In genomic region chr7:70353310-70353947, GRCh38 we compare ENCODE assay signal across 22 cellular contexts.
DNase-seq lines count a peak whose midpoint lies in the region; ATAC-seq and TF ChIP-seq lines count a peak whose summit lies in the region.
"Had no signal": no experiment of that assay in that cellular context is flagged by ENCODE, and none has a peak within 500 bp of the region (broad histone marks: within the 10 kb centered on the region; RNA-seq: fewer than 3 reads in every experiment).

No MANE protein-coding gene starts in this region.

- H3K4me2 ChIP-seq in GM23338, result no peak overlapping the region

- H3K27ac Mint-ChIP-seq in nephron (peak overlapping the region in 2 of 3 experiments; percentile 16 to 54), GM23338 (no peak overlapping the region)
- H3K27ac Mint-ChIP-seq: activated naive CD8-positive, alpha-beta T cell treated with anti-CD3 and anti-CD28 coated beads for 36 hours had no signal

- peaks cover 7% of the 10 kb centered on the region for H3K27me3 Mint-ChIP-seq in nephron (ENCODE audit: low read depth)
- no peaks in the 10 kb centered on the region for H3K27me3 Mint-ChIP-seq in GM23338 (ENCODE audit: insufficient read depth, low read depth, poor library complexity)

- no peak overlapping the region for H3K4me3 Mint-ChIP-seq in nephron
- H3K4me3 Mint-ChIP-seq in GM23338, result no peak overlapping the region
- H3K4me3 Mint-ChIP-seq: activated naive CD8-positive, alpha-beta T cell treated with anti-CD3 and anti-CD28 coated beads for 36 hours had no signal

- H3K4me1 ChIP-seq in GM23338 (ENCODE audit: insufficient read depth) (peaks cover 11% of the 10 kb centered on the region), lower lobe of right lung (no peaks in the 10 kb centered on the region)
- H3K4me1 ChIP-seq: upper lobe of right lung had no signal

- H3K27me3 ChIP-seq in GM23338 (ENCODE audit: insufficient read depth) (no peaks in the 10 kb centered on the region), lower lobe of right lung (ENCODE audit: low read depth) (no peaks in the 10 kb centered on the region)
- H3K27me3 ChIP-seq: BE2C, body of pancreas, stomach, upper lobe of right lung had no signal

- H3K36me3 Mint-ChIP-seq in nephron (ENCODE audit: low read depth) (no peaks in the 10 kb centered on the region), GM23338 (ENCODE audit: low read depth) (no peaks in the 10 kb centered on the region)
- H3K36me3 Mint-ChIP-seq: activated naive CD8-positive, alpha-beta T cell treated with anti-CD3 and anti-CD28 coated beads for 36 hours had no signal

- no peaks in the 10 kb centered on the region for H3K79me2 ChIP-seq in GM23338 (replicated peaks; ENCODE audit: insufficient read depth)

- ATAC-seq in GM23338 (no peak), GM21737 (IDR thresholded peaks at IDR 0.05; ENCODE audit: unreplicated experiment) (no peak), lower lobe of right lung (no peak)
- ATAC-seq: body of pancreas, HCT116, upper lobe of right lung had no signal

- TF ChIP-seq CTCF in nephron (IDR thresholded peaks at IDR 0.05; ENCODE audit: unreplicated experiment in 3 of 3), result no peak
- no peak for TF ChIP-seq CTCF in GM23338 (conservative IDR thresholded peaks at IDR 0.05; ENCODE audit: low read depth in 2 of 2)
- TF ChIP-seq CTCF in lower lobe of right lung (IDR thresholded peaks at IDR 0.05), result no peak

- no peaks in the 10 kb centered on the region for H3K9me3 Mint-ChIP-seq in nephron
- H3K9me3 Mint-ChIP-seq in GM23338, result no peaks in the 10 kb centered on the region
- H3K9me3 Mint-ChIP-seq: activated naive CD8-positive, alpha-beta T cell treated with anti-CD3 and anti-CD28 coated beads for 36 hours had no signal

- H3K4me3 ChIP-seq in GM23338 (no peak overlapping the region), lower lobe of right lung (no peak overlapping the region)
- H3K4me3 ChIP-seq: body of pancreas, prostate gland, skin epidermis, stomach, upper lobe of right lung had no signal

- no peaks in the 10 kb centered on the region for H3F3A ChIP-seq in GM23338 (replicated peaks; ENCODE audit: low read depth)

- intact Hi-C loops in lower lobe of right lung (cut with DNase I), result no loop called here

- H3K9me3 ChIP-seq in lower lobe of right lung, result no peaks in the 10 kb centered on the region
- H3K9me3 ChIP-seq: BE2C, body of pancreas, prostate gland, stomach, upper lobe of right lung had no signal

- H4K20me1 ChIP-seq in GM23338 (replicated peaks; ENCODE audit: insufficient read depth), result no peaks in the 10 kb centered on the region

- H3K36me3 ChIP-seq in GM23338 (ENCODE audit: insufficient read depth) (no peaks in the 10 kb centered on the region), lower lobe of right lung (no peaks in the 10 kb centered on the region)
- H3K36me3 ChIP-seq: BE2C, prostate gland, stomach, upper lobe of right lung had no signal

- peak; percentile 1 for DNase-seq in GM04504 (ENCODE audit: low read depth)
- peak; percentile 88 to 92 for DNase-seq in NCI-H524 (lab: John Stamatoyannopoulos, UW)
- peak; percentile 41 for DNase-seq in epidermal melanocyte (ENCODE audit: insufficient read length, low spot score)
- no peak for DNase-seq in GM23338 (ENCODE audit: low spot score)
- no peak for DNase-seq in activated T-cell treated with anti-CD3 and anti-CD28 coated beads, Interleukin-2, amount 50 U/mL, for 1 hour
- no peak for DNase-seq in lower lobe of right lung
- DNase-seq: activated CD4-positive, CD25-positive, alpha-beta regulatory T cell treated with anti-CD3 and anti-CD28 coated beads, Interleukin-2, amount 50 U/mL, for 72 hours; activated naive CD8-positive, alpha-beta T cell treated with anti-CD3 and anti-CD28 coated beads for 36 hours; BE2C; body of pancreas; foreskin melanocyte; GDM1; NCI-H1436 treated with DMSO at 0.1 percent for 48 hours; NCI-H526; stimulated activated CD4-positive, alpha-beta T cell treated with anti-CD3 and anti-CD28 coated beads, Interleukin-4, amount 100 ng/mL, for 1 hour; stomach; upper lobe of right lung had no signal

- H3K27ac ChIP-seq in GM23338 (ENCODE audit: low read depth) (no peak overlapping the region), lower lobe of right lung (no peak overlapping the region)
- H3K27ac ChIP-seq: body of pancreas, prostate gland, stomach, upper lobe of right lung had no signal

- H3K4me1 Mint-ChIP-seq in nephron (peaks cover 68% of the 10 kb centered on the region), GM23338 (peaks cover 13% of the 10 kb centered on the region; the same call in 2 of the 3 replicates)

- no peak overlapping the region for H2AFZ ChIP-seq in GM23338

- peaks cover 12% of the 10 kb centered on the region for H3K9me2 ChIP-seq in GM23338 (ENCODE audit: insufficient read depth)

TF ChIP-seq in GM23338, 12 proteins besides CTCF, POLR2A, EP300 and RAD21 (continues in another document):
- TF ChIP-seq ZNF331 (CRISPR knock-in tag; IDR thresholded peaks at IDR 0.05; ENCODE audit: low read depth) (no peak), EZH2 (IDR thresholded peaks at IDR 0.05; ENCODE audit: low read depth, unreplicated experiment) (no peak), ZNF114 (CRISPR knock-in tag; IDR thresholded peaks at IDR 0.05) (no peak), ZNF462 (CRISPR knock-in tag; IDR thresholded peaks at IDR 0.05) (no peak), EZH2phosphoT487 (IDR thresholded peaks at IDR 0.05; ENCODE audit: unreplicated experiment) (no peak), CREB1 (CRISPR knock-in tag; IDR thresholded peaks at IDR 0.05; ENCODE audit: low read depth) (no peak), STAT1 (IDR thresholded peaks at IDR 0.05; ENCODE audit: unreplicated experiment) (no peak)

Comparison
In these comparisons a context has a peak if more than half of its experiments do, and no peak if none do; other contexts are left out.
1. DNase-seq: peak in GM04504 (single experiment), NCI-H524 (2 of 2) and epidermal melanocyte (single experiment); none in GM23338 (single experiment), activated T-cell treated with anti-CD3 and anti-CD28 coated beads, Interleukin-2, amount 50 U/mL, for 1 hour (single experiment) and lower lobe of right lung (single experiment).